ENCODE assay signal across 17 cellular contexts in genomic region chr16:72021043-72021442, GRCh38. TPM values are rescaled to one million over a fixed set of nuclear protein-coding genes. Genes with fewer than 3 reads are reported as not detected.
DNase-seq lines count a peak whose midpoint lies in the region; ATAC-seq and TF ChIP-seq lines count a peak whose summit lies in the region.
"Had no signal": no experiment of that assay in that cellular context is flagged by ENCODE, and none has a peak within 500 bp of the region (broad histone marks: within the 10 kb centered on the region; RNA-seq: fewer than 3 reads in every experiment).

No MANE protein-coding gene starts in this region.

- H3K27me3 Mint-ChIP-seq in stimulated activated naive CD8-positive, alpha-beta T cell treated with anti-CD3 and anti-CD28 coated beads, Interleukin-15, Interleukin-2, amounts not matched to agents 100 ng/mL and 50 ng/mL, for 24 hours: no peaks in the 10 kb centered on the region
- H3K27me3 Mint-ChIP-seq in stimulated activated naive CD8-positive, alpha-beta T cell treated with anti-CD3 and anti-CD28 coated beads, Interleukin-15, amount 100 ng/mL, for 72 hours: no peaks in the 10 kb centered on the region

- no peaks in the 10 kb centered on the region for H3K4me1 Mint-ChIP-seq in stimulated activated naive CD8-positive, alpha-beta T cell treated with anti-CD3 and anti-CD28 coated beads, Interleukin-15, Interleukin-2, amounts not matched to agents 100 ng/mL and 50 ng/mL, for 24 hours (ENCODE audit: low read depth)
- H3K4me1 Mint-ChIP-seq in stimulated activated naive CD8-positive, alpha-beta T cell treated with anti-CD3 and anti-CD28 coated beads, Interleukin-15, amount 100 ng/mL, for 72 hours: no peaks in the 10 kb centered on the region

- intact Hi-C loops in posterior vena cava (cut with DNase I): no loop called here

- TF ChIP-seq CTCF in choroid plexus epithelial cell (conservative IDR thresholded peaks at IDR 0.05; ENCODE audit: low read depth, low read length): peak; percentile 51
- TF ChIP-seq CTCF in kidney epithelial cell (IDR thresholded peaks at IDR 0.05; ENCODE audit: insufficient read depth, low read length, poor library complexity, severe bottlenecking): peak; percentile 32

- peak overlapping the region; percentile 61 for H3K27ac Mint-ChIP-seq in stimulated activated naive CD8-positive, alpha-beta T cell treated with anti-CD3 and anti-CD28 coated beads, Interleukin-15, Interleukin-2, amounts not matched to agents 100 ng/mL and 50 ng/mL, for 24 hours
- H3K27ac Mint-ChIP-seq in stimulated activated naive CD8-positive, alpha-beta T cell treated with anti-CD3 and anti-CD28 coated beads, Interleukin-15, amount 100 ng/mL, for 72 hours: peak overlapping the region in 1 of 2 donors; percentile 42

- no peaks in the 10 kb centered on the region for H3K9me3 Mint-ChIP-seq in stimulated activated naive CD8-positive, alpha-beta T cell treated with anti-CD3 and anti-CD28 coated beads, Interleukin-15, Interleukin-2, amounts not matched to agents 100 ng/mL and 50 ng/mL, for 24 hours
- H3K9me3 Mint-ChIP-seq in stimulated activated naive CD8-positive, alpha-beta T cell treated with anti-CD3 and anti-CD28 coated beads, Interleukin-15, amount 100 ng/mL, for 72 hours: no peaks in the 10 kb centered on the region

- H3K4me3 Mint-ChIP-seq in stimulated activated naive CD8-positive, alpha-beta T cell treated with anti-CD3 and anti-CD28 coated beads, Interleukin-15, Interleukin-2, amounts not matched to agents 100 ng/mL and 50 ng/mL, for 24 hours: no peak overlapping the region
- no peak overlapping the region for H3K4me3 Mint-ChIP-seq in stimulated activated naive CD8-positive, alpha-beta T cell treated with anti-CD3 and anti-CD28 coated beads, Interleukin-15, amount 100 ng/mL, for 72 hours

- no peaks in the 10 kb centered on the region for H3K27me3 ChIP-seq in kidney epithelial cell (ENCODE audit: control insufficient read depth, insufficient read depth, low read length)
- H3K27me3 ChIP-seq: gastrocnemius medialis had no signal

- H3K4me3 ChIP-seq in choroid plexus epithelial cell (ENCODE audit: low read depth, low read length): no peak overlapping the region
- no peak overlapping the region for H3K4me3 ChIP-seq in kidney epithelial cell (ENCODE audit: low read depth, low read length)
- H3K4me3 ChIP-seq: gastrocnemius medialis had no signal

- no peak for ATAC-seq in stimulated activated naive CD8-positive, alpha-beta T cell treated with anti-CD3 and anti-CD28 coated beads, Interleukin-15, amount 100 ng/mL, for 72 hours
- ATAC-seq in HG03280 (IDR thresholded peaks at IDR 0.05; ENCODE audit: unreplicated experiment): no peak
- ATAC-seq: gastrocnemius medialis, Panc1 had no signal

- peaks cover 50% of the 10 kb centered on the region for H3K36me3 Mint-ChIP-seq in stimulated activated naive CD8-positive, alpha-beta T cell treated with anti-CD3 and anti-CD28 coated beads, Interleukin-15, Interleukin-2, amounts not matched to agents 100 ng/mL and 50 ng/mL, for 24 hours (ENCODE audit: low read depth)

- no peak for DNase-seq in stimulated activated naive CD8-positive, alpha-beta T cell treated with anti-CD3 and anti-CD28 coated beads, Interleukin-15, amount 100 ng/mL, for 72 hours
- DNase-seq in choroid plexus epithelial cell (ENCODE audit: low read depth): no peak
- no peak for DNase-seq in kidney epithelial cell (ENCODE audit: low read depth)
- DNase-seq in posterior vena cava (ENCODE audit: low spot score): no peak
- no peak for DNase-seq in amygdala (lab: John Stamatoyannopoulos, UW)
- no peak for DNase-seq in Kasumi-1 (lab: John Stamatoyannopoulos, UW)
- DNase-seq: effector CD8-positive, alpha-beta T cell; gastrocnemius medialis; midbrain; MV-4-11; NCI-H2107; stimulated activated CD4-positive, alpha-beta T cell treated with anti-CD3 and anti-CD28 coated beads, Interleukin-15, amount 100 ng/mL, for 24 hours had no signal

- no peaks in the 10 kb centered on the region for H3K36me3 ChIP-seq in kidney epithelial cell (ENCODE audit: control insufficient read depth, insufficient read depth, low read length)

RNA-seq across cellular contexts. Expression of gene DHODH, which starts 12.5 kb away (rescaled TPM):
- total RNA-seq in kidney epithelial cell (7.9 and 19.9 TPM in 2 replicates), posterior vena cava (1 to 10 TPM; 7.3 to 8.0 TPM)

RNA-seq across cellular contexts. Expression of gene PKD1L3, which starts 20.8 kb away (rescaled TPM):
- total RNA-seq in kidney epithelial cell: not detected in 2 replicates
- under 1 TPM; 0.57 to 0.69 TPM for total RNA-seq in posterior vena cava
- total RNA-seq: A673, gastrocnemius medialis had no signal

RNA-seq across cellular contexts. Expression of gene HP, which starts 33.3 kb away (rescaled TPM):
- not detected in 2 replicates for total RNA-seq in kidney epithelial cell
- 10 to 100 TPM in 1 of 2 donors, 1 to 10 TPM in 1; 2.6 to 19.1 TPM for total RNA-seq in posterior vena cava
- total RNA-seq: A673; activated CD8-positive, alpha-beta memory T cell treated with anti-CD3 and anti-CD28 coated beads for 36 hours had no signal

RNA-seq across cellular contexts. Expression of gene HPR, which starts 42.0 kb away (rescaled TPM):
- total RNA-seq in kidney epithelial cell (not detected in 2 replicates), posterior vena cava (1 to 10 TPM in 1 of 2 donors, under 1 TPM in 1; 0.38 to 3.4 TPM)
- total RNA-seq: A673; activated CD8-positive, alpha-beta memory T cell treated with anti-CD3 and anti-CD28 coated beads for 36 hours had no signal
